In the genomic region with DNA sequence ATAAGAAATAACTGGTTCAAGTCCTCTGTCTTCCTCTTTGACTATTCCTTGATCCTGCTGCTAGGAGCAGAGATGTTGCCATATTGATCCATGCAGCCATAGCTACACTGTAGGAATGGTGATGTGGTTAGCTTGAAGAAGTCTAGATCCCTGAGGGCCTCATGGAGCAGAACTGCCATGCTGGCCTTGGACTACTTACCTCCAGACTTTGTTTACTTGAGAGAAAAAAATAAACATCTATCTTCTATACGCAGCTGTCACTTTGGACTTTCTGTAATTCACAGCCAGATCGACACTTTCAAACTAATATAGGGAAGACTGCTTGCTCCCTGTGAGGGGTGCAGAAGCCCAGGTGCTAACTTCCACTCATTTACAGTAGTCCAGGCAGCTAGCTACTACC, we compare ENCODE assay signal across 25 cellular contexts.
DNase-seq lines count a peak whose midpoint lies in the region; ATAC-seq, FAIRE-seq and TF ChIP-seq lines count a peak whose summit lies in the region.
"Had no signal": no experiment of that assay in that cellular context is flagged by ENCODE, and none has a peak within 500 bp of the region (broad histone marks: within the 10 kb centered on the region; RNA-seq: fewer than 3 reads in every experiment).

No MANE protein-coding gene starts in this region.

- H3K4me2 ChIP-seq in HepG2 (ENCODE audit: low read depth, low read length): no peak overlapping the region; the same call in 1 of the 2 replicates
- H3K4me2 ChIP-seq: A549, GM23338 had no signal

- intact Hi-C loops in HepG2 (cut with micrococcal nuclease; ENCODE audit: unreplicated experiment) (no loop called here), right lobe of liver (cut with DNase I) (no loop called here)

- ATAC-seq in HepG2 (peak; percentile 64), right lobe of liver (no peak), WTC11 (no peak), left lobe of liver (no peak)
- ATAC-seq in effector memory CD8-positive, alpha-beta T cell (replicated peaks): no peak
- ATAC-seq: A549, GM23338, Right ventricle myocardium inferior had no signal

- no peak overlapping the region; the same call in 1 of the 2 replicates for H3K9ac ChIP-seq in HepG2 (ENCODE audit: insufficient read depth, low read depth, low read length)

- no peak for TF ChIP-seq RAD21 in HepG2 (CRISPR knock-in tag; IDR thresholded peaks at IDR 0.05)

- POLR2A ChIA-PET in HepG2 (lab: Yijun Ruan, JAX): interaction anchor here (1.6 kb wide), 1 partner anchor 85 kb away, joined by 3 read pairs; a partner anchor contains a TSS
- POLR2A ChIA-PET in WTC11 (lab: Charles Lee): no interaction called here

- CTCF ChIA-PET in HepG2 (lab: Yijun Ruan, JAX; ENCODE audit: low intra/inter-chr PET ratio, low total read pairs) (no interaction called here), WTC11 (lab: Charles Lee) (no interaction called here)

- H3K36me3 Mint-ChIP-seq in WTC11: peaks cover 26% of the 10 kb centered on the region
- peaks cover 81% of the 10 kb centered on the region for H3K36me3 Mint-ChIP-seq in effector memory CD8-positive, alpha-beta T cell (ENCODE audit: insufficient read depth)

- in situ Hi-C loops in HepG2 (cut with HindIII; ENCODE audit: extremely low pct_ligation_motif_present, low pct_unique_long_range_greater_than_20kb): no loop called here

- TF ChIP-seq CTCF in HepG2 (CRISPR knock-in tag; IDR thresholded peaks at IDR 0.05): no peak
- no peak for TF ChIP-seq CTCF in right lobe of liver (IDR thresholded peaks at IDR 0.05)
- no peak for TF ChIP-seq CTCF in WTC11 (IDR thresholded peaks at IDR 0.05)
- no peak for TF ChIP-seq CTCF in right atrium auricular region (IDR thresholded peaks at IDR 0.05)

- H3K36me3 ChIP-seq in HepG2 (replicated peaks in 1 of 2; ENCODE audit: control insufficient read depth in 1 of 2, insufficient read depth in 2 of 2, low read length in 2 of 2): peaks cover 14 to 38% of the 10 kb centered on the region in 2 experiments
- H3K36me3 ChIP-seq in right lobe of liver: peaks cover 0 to 43% (median 6%) of the 10 kb centered on the region in 4 donors
- H3K36me3 ChIP-seq in right atrium auricular region: peaks cover 87% of the 10 kb centered on the region

- H3K27me3 Mint-ChIP-seq in WTC11 (ENCODE audit: low read depth): no peaks in the 10 kb centered on the region
- H3K27me3 Mint-ChIP-seq in effector memory CD8-positive, alpha-beta T cell: no peaks in the 10 kb centered on the region
- H3K27me3 Mint-ChIP-seq: B cell had no signal

- 19% methylated on average over 2 of the region's 2 CpGs for WGBS in HepG2 (ENCODE audit: low lambda C conversion rate)
- 90% methylated on average over 2 of the region's 2 CpGs for WGBS in right lobe of liver (ENCODE audit: insufficient coverage, low coverage, low lambda C conversion rate, missing lambda C conversion rate)

- DNase-seq in HepG2 (ENCODE audit: low spot score) (no peak), right lobe of liver (no peak), WTC11 (ENCODE audit: low spot score) (no peak), left lobe of liver (ENCODE audit: low spot score) (no peak), right atrium auricular region (ENCODE audit: low spot score) (no peak), NOMO-1 treated with DMSO at 0.1 percent for 48 hours (lab: John Stamatoyannopoulos, UW; ENCODE audit: unreplicated experiment) (no peak)
- DNase-seq in effector memory CD8-positive, alpha-beta T cell: no peak
- DNase-seq: Calu3, DMS153, KBM-7, MM.1S, NCI-H1105 treated with DMSO at 0.1 percent for 48 hours, NCI-H1694 treated with DMSO at 0.1 percent for 48 hours, NCI-H2081 treated with DMSO at 0.1 percent for 48 hours, NCI-H2171 treated with DMSO at 0.1 percent for 48 hours, NCI-H526 had no signal

- no peak overlapping the region for H3K4me3 Mint-ChIP-seq in WTC11
- no peak overlapping the region for H3K4me3 Mint-ChIP-seq in effector memory CD8-positive, alpha-beta T cell
- H3K4me3 Mint-ChIP-seq: B cell, GM23338 had no signal

- no peaks in the 10 kb centered on the region for H3K79me2 ChIP-seq in HepG2 (ENCODE audit: insufficient read depth, low read length)

- H3K9me3 Mint-ChIP-seq in WTC11: no peaks in the 10 kb centered on the region
- no peaks in the 10 kb centered on the region for H3K9me3 Mint-ChIP-seq in effector memory CD8-positive, alpha-beta T cell
- H3K9me3 Mint-ChIP-seq: GM23338 had no signal

- H2AFZ ChIP-seq in HepG2 (ENCODE audit: low read length): no peak overlapping the region
- H2AFZ ChIP-seq: GM23338 had no signal

- H3K4me1 ChIP-seq in HepG2 (ENCODE audit: insufficient read depth, low read length) (peaks cover 12% of the 10 kb centered on the region), right lobe of liver (no peaks in the 10 kb centered on the region), right atrium auricular region (no peaks in the 10 kb centered on the region)
- H3K4me1 ChIP-seq: SJSA1 had no signal

- no peak for TF ChIP-seq POLR2A in HepG2 (IDR thresholded peaks at IDR 0.05; ENCODE audit: insufficient read depth in 1 of 2, low read depth in 2 of 2, low read length in 2 of 2)
- no peak for TF ChIP-seq POLR2A in right lobe of liver (IDR thresholded peaks at IDR 0.05)

- peaks cover 23% of the 10 kb centered on the region for H3K4me1 Mint-ChIP-seq in WTC11
- peaks cover 4 to 13% of the 10 kb centered on the region in 2 donors for H3K4me1 Mint-ChIP-seq in effector memory CD8-positive, alpha-beta T cell (ENCODE audit: low read depth in 2 of 2)
- H3K4me1 Mint-ChIP-seq: B cell had no signal

- no TSS peak for BruUV-seq in HepG2 (replicated peaks; lab: Mats Ljungman, UMichigan)

- no peak overlapping the region for H3K4me3 ChIP-seq in HepG2 (replicated peaks in 1 of 3; ENCODE audit: insufficient read depth in 1 of 3, low read depth in 2 of 3, low read length in 3 of 3)
- no peak overlapping the region for H3K4me3 ChIP-seq in right lobe of liver
- H3K4me3 ChIP-seq in right atrium auricular region: no peak overlapping the region
- H3K4me3 ChIP-seq: A549, GM23338, HAP-1, SJSA1 had no signal

- peak overlapping the region; percentile 62; the same call in 1 of the 2 replicates for H3K27ac Mint-ChIP-seq in WTC11
- peak overlapping the region; percentile 18 to 46 for H3K27ac Mint-ChIP-seq in effector memory CD8-positive, alpha-beta T cell
- H3K27ac Mint-ChIP-seq: B cell, GM23338 had no signal

- TF ChIP-seq EP300 in HepG2 (IDR thresholded peaks at IDR 0.05; ENCODE audit: low read depth in 2 of 2, low read length in 2 of 2): no peak
- TF ChIP-seq EP300 in HepG2 (CRISPR knock-in tag; IDR thresholded peaks at IDR 0.05; ENCODE audit: borderline replicate concordance): no peak

- H4K20me1 ChIP-seq in HepG2 (ENCODE audit: insufficient read depth, low read length): 0 out of 2 replicates have a peak, but pooled peaks cover 3% of the 10 kb centered on the region

- no peak for FAIRE-seq in HepG2 (lab: Jason Lieb, UNC)
- FAIRE-seq: A549, G401.6, GM12892 had no signal

- no peaks in the 10 kb centered on the region for H3K9me3 ChIP-seq in HepG2 (ENCODE audit: low read length)
- no peaks in the 10 kb centered on the region for H3K9me3 ChIP-seq in right lobe of liver
- H3K9me3 ChIP-seq in right atrium auricular region: no peaks in the 10 kb centered on the region
- H3K9me3 ChIP-seq: A549, HAP-1, SJSA1 had no signal

- H3K27ac ChIP-seq in HepG2 (ENCODE audit: extremely low read length, insufficient read depth, low read length) (no peak overlapping the region), right lobe of liver (no peak overlapping the region), right atrium auricular region (no peak overlapping the region)
- H3K27ac ChIP-seq: A549, HL-60, SJSA1 had no signal

- H3K27me3 ChIP-seq in HepG2 (ENCODE audit: control insufficient read depth in 1 of 2, insufficient read depth in 2 of 2, low read length in 2 of 2) (no peaks in the 10 kb centered on the region), right lobe of liver (no peaks in the 10 kb centered on the region), right atrium auricular region (no peaks in the 10 kb centered on the region)
- H3K27me3 ChIP-seq: SJSA1 had no signal

TF ChIP-seq in HepG2, 621 proteins besides CTCF, POLR2A, EP300 and RAD21 (continues in another document):
- TF ChIP-seq, protein P1, sequence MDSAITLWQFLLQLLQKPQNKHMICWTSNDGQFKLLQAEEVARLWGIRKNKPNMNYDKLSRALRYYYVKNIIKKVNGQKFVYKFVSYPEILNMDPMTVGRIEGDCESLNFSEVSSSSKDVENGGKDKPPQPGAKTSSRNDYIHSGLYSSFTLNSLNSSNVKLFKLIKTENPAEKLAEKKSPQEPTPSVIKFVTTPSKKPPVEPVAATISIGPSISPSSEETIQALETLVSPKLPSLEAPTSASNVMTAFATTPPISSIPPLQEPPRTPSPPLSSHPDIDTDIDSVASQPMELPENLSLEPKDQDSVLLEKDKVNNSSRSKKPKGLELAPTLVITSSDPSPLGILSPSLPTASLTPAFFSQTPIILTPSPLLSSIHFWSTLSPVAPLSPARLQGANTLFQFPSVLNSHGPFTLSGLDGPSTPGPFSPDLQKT (CRISPR knock-in tag; IDR thresholded peaks at IDR 0.05; ENCODE audit: borderline replicate concordance): no peak

TF ChIP-seq in WTC11, 78 proteins besides CTCF, POLR2A, EP300 and RAD21 (continues in another document):
- TF ChIP-seq, protein P2, sequence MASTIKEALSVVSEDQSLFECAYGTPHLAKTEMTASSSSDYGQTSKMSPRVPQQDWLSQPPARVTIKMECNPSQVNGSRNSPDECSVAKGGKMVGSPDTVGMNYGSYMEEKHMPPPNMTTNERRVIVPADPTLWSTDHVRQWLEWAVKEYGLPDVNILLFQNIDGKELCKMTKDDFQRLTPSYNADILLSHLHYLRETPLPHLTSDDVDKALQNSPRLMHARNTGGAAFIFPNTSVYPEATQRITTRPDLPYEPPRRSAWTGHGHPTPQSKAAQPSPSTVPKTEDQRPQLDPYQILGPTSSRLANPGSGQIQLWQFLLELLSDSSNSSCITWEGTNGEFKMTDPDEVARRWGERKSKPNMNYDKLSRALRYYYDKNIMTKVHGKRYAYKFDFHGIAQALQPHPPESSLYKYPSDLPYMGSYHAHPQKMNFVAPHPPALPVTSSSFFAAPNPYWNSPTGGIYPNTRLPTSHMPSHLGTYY (CRISPR knock-in tag; IDR thresholded peaks at IDR 0.05): no peak
- TF ChIP-seq NFE2L1 (CRISPR knock-in tag; IDR thresholded peaks at IDR 0.05) (no peak), MYBL2 (CRISPR knock-in tag; IDR thresholded peaks at IDR 0.05) (no peak), ESRRA (CRISPR knock-in tag; IDR thresholded peaks at IDR 0.05; ENCODE audit: borderline replicate concordance) (no peak), CREB1 (CRISPR knock-in tag; IDR thresholded peaks at IDR 0.05) (no peak), NR2C2 (CRISPR knock-in tag; IDR thresholded peaks at IDR 0.05) (no peak), TCF7 (CRISPR knock-in tag; IDR thresholded peaks at IDR 0.05; ENCODE audit: low read depth) (no peak)
- TF ChIP-seq, protein P3, sequence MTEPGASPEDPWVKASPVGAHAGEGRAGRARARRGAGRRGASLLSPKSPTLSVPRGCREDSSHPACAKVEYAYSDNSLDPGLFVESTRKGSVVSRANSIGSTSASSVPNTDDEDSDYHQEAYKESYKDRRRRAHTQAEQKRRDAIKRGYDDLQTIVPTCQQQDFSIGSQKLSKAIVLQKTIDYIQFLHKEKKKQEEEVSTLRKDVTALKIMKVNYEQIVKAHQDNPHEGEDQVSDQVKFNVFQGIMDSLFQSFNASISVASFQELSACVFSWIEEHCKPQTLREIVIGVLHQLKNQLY (CRISPR knock-in tag; IDR thresholded peaks at IDR 0.05): no peak
